21 cellular contexts compared by ENCODE assay signal in the genomic region with DNA sequence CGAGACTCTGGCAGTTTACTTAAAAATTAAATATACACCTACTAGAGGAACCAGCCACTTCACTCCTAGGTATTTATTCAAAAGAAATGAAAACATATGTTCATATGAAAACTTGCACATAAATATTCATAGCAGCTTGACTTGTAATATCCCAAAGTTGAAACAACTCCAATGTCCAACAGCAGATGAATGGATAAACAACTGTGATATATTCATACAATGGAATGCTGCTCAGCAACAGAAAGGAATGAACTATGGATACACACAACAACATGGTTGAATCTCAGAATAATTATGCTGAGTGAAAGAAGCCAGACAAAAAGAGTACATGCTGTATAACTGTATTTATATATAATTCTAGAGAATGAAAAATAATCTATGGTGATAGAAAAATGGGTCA. TPM values are rescaled to one million over a fixed set of nuclear protein-coding genes. Genes with fewer than 3 reads are reported as not detected.
DNase-seq lines count a peak whose midpoint lies in the region; ATAC-seq and TF ChIP-seq lines count a peak whose summit lies in the region.
"Had no signal": no experiment of that assay in that cellular context is flagged by ENCODE, and none has a peak within 500 bp of the region (broad histone marks: within the 10 kb centered on the region; RNA-seq: fewer than 3 reads in every experiment).

No MANE protein-coding gene starts in this region.

- H3K27me3 Mint-ChIP-seq in osteocyte (ENCODE audit: unreplicated experiment), result peaks cover 2% of the 10 kb centered on the region

- no peak for ATAC-seq in HG03095 (IDR thresholded peaks at IDR 0.05; ENCODE audit: unreplicated experiment)
- ATAC-seq: CD8-positive, alpha-beta T cell; Panc1 had no signal

- TF ChIP-seq POLR2A in erythroblast (IDR thresholded peaks at IDR 0.05; ENCODE audit: low read length), result no peak

- no peaks in the 10 kb centered on the region for H3K4me1 Mint-ChIP-seq in osteocyte (ENCODE audit: unreplicated experiment)

- H3K36me3 Mint-ChIP-seq in osteocyte (ENCODE audit: unreplicated experiment), result peaks cover 4% of the 10 kb centered on the region
- H3K36me3 Mint-ChIP-seq: CD8-positive, alpha-beta T cell had no signal

- H3K27ac Mint-ChIP-seq in osteocyte (ENCODE audit: unreplicated experiment), result no peak overlapping the region
- H3K27ac Mint-ChIP-seq: CD8-positive, alpha-beta T cell had no signal

- H3K4me3 ChIP-seq in choroid plexus epithelial cell (ENCODE audit: low read depth, low read length) (no peak overlapping the region), fibroblast of the aortic adventitia (ENCODE audit: low read depth, low read length) (no peak overlapping the region)

- DNase-seq in AG09319 (ENCODE audit: extremely low read depth, low read depth) (peak; percentile 22), HCEC 1CT (peak; percentile 38), choroid plexus epithelial cell (ENCODE audit: low read depth) (peak; percentile 13), fibroblast of the aortic adventitia (ENCODE audit: low read depth) (peak; percentile 59), DMS79 (lab: John Stamatoyannopoulos, UW) (no peak), osteocyte (ENCODE audit: extremely low spot score, unreplicated experiment) (no peak), erythroblast (lab: John Stamatoyannopoulos, UW) (no peak)
- DNase-seq: 8988T; ACHN; Caco-2; CD8-positive, alpha-beta T cell; NCI-H1048; NCI-H1417 treated with DMSO at 0.1 percent for 48 hours; NCI-H1694 treated with DMSO at 0.1 percent for 48 hours; NCI-H2081; NCI-H2227 treated with DMSO at 0.1 percent for 48 hours; NCI-H510A; NCI-H69; SHP77 had no signal

- H3K4me3 Mint-ChIP-seq in osteocyte (ENCODE audit: unreplicated experiment), result no peak overlapping the region
- H3K4me3 Mint-ChIP-seq: CD8-positive, alpha-beta T cell had no signal

- TF ChIP-seq CTCF in AG09319 (IDR thresholded peaks at IDR 0.05; ENCODE audit: low read depth, low read length), result no peak
- TF ChIP-seq CTCF in choroid plexus epithelial cell (conservative IDR thresholded peaks at IDR 0.05; ENCODE audit: low read depth, low read length), result no peak
- no peak for TF ChIP-seq CTCF in fibroblast of the aortic adventitia (IDR thresholded peaks at IDR 0.05; ENCODE audit: insufficient read depth, low read length)
- no peak for TF ChIP-seq CTCF in osteocyte (IDR thresholded peaks at IDR 0.05)

- peaks cover 14% of the 10 kb centered on the region for H3K9me3 Mint-ChIP-seq in osteocyte (ENCODE audit: unreplicated experiment)

RNA-seq across cellular contexts. Expression of a gene that starts 53.4 kb away (rescaled TPM):
- total RNA-seq in fibroblast of the aortic adventitia (ENCODE audit: low replicate concordance) (13.6 and 23.0 TPM in 2 replicates), osteocyte (29.2 and 32.7 TPM in 2 replicates)

Comparison
In these comparisons a context has a peak if more than half of its experiments do, and no peak if none do; other contexts are left out.
1. DNase-seq: peak in AG09319 (single experiment), HCEC 1CT (single experiment), choroid plexus epithelial cell (single experiment) and fibroblast of the aortic adventitia (single experiment); none in DMS79 (single experiment), osteocyte (single experiment) and erythroblast (0 of 2).